ENCODE assay signal across 10 cellular contexts in genomic region chr12:122889658-122890561, GRCh38. TPM values are rescaled to one million over a fixed set of nuclear protein-coding genes. Genes with fewer than 3 reads are reported as not detected.
DNase-seq lines count a peak whose midpoint lies in the region; ATAC-seq and TF ChIP-seq lines count a peak whose summit lies in the region.
"Had no signal": no experiment of that assay in that cellular context is flagged by ENCODE, and none has a peak within 500 bp of the region (broad histone marks: within the 10 kb centered on the region; RNA-seq: fewer than 3 reads in every experiment).

No MANE protein-coding gene starts in this region.

- H3K4me1 Mint-ChIP-seq in activated CD4-positive, alpha-beta T cell treated with anti-CD3 and anti-CD28 coated beads, Interleukin-2, amount 10 ng/mL, durations not matched to agents 24 days and 14 days: peaks cover 59% of the 10 kb centered on the region
- H3K4me1 Mint-ChIP-seq in T-helper 17 cell (peaks cover 54% of the 10 kb centered on the region), WTC11 (peaks cover 67% of the 10 kb centered on the region)
- peaks cover 62 to 90% of the 10 kb centered on the region in 2 donors for H3K4me1 Mint-ChIP-seq in stimulated activated naive B cell treated with anti-CD40 and anti-IgM and Interleukin-4, amounts not matched to agents 10 μg/mL and 1 μg/mL and 100 μg/mL, for 72 hours

- no peaks in the 10 kb centered on the region for H3K27me3 ChIP-seq in foreskin keratinocyte

- H3K9me3 Mint-ChIP-seq in activated CD4-positive, alpha-beta T cell treated with anti-CD3 and anti-CD28 coated beads, Interleukin-2, amount 10 ng/mL, durations not matched to agents 24 days and 14 days: no peaks in the 10 kb centered on the region
- H3K9me3 Mint-ChIP-seq in stimulated activated naive B cell treated with anti-CD40 and anti-IgM and Interleukin-4, amounts not matched to agents 10 μg/mL and 1 μg/mL and 100 μg/mL, for 72 hours: no peaks in the 10 kb centered on the region
- no peaks in the 10 kb centered on the region for H3K9me3 Mint-ChIP-seq in WTC11

- CTCF ChIA-PET in WTC11 (lab: Charles Lee): interaction anchor here (1.9 kb wide), 1 partner anchor 22 kb away, joined by 8 read pairs; no protein-coding TSS in a partner anchor

- intact Hi-C loops in activated CD4-positive, alpha-beta T cell treated with anti-CD3 and anti-CD28 coated beads, Interleukin-2, amount 10 ng/mL, durations not matched to agents 24 days and 14 days (cut with micrococcal nuclease): loop anchor here (10.0 kb wide), 1 partner anchor 345 kb away; the partner anchor contains the start of genes MPHOSPH9 and MTRFR

- H3K27ac Mint-ChIP-seq in activated CD4-positive, alpha-beta T cell treated with anti-CD3 and anti-CD28 coated beads, Interleukin-2, amount 10 ng/mL, durations not matched to agents 24 days and 14 days: peak overlapping the region; percentile 66
- H3K27ac Mint-ChIP-seq in T-helper 17 cell (peak overlapping the region; percentile 98), WTC11 (no peak overlapping the region)
- H3K27ac Mint-ChIP-seq in stimulated activated naive B cell treated with anti-CD40 and anti-IgM and Interleukin-4, amounts not matched to agents 10 μg/mL and 1 μg/mL and 100 μg/mL, for 72 hours: peak overlapping the region; percentile 97

- H3K4me1 ChIP-seq in foreskin keratinocyte: peaks cover 61% of the 10 kb centered on the region

- H3K27me3 Mint-ChIP-seq in activated CD4-positive, alpha-beta T cell treated with anti-CD3 and anti-CD28 coated beads, Interleukin-2, amount 10 ng/mL, durations not matched to agents 24 days and 14 days: peaks cover 5% of the 10 kb centered on the region
- no peaks in the 10 kb centered on the region for H3K27me3 Mint-ChIP-seq in T-helper 17 cell
- H3K27me3 Mint-ChIP-seq in stimulated activated naive B cell treated with anti-CD40 and anti-IgM and Interleukin-4, amounts not matched to agents 10 μg/mL and 1 μg/mL and 100 μg/mL, for 72 hours: no peaks in the 10 kb centered on the region
- H3K27me3 Mint-ChIP-seq in WTC11 (ENCODE audit: low read depth): peaks cover 70% of the 10 kb centered on the region

- H3K36me3 Mint-ChIP-seq in activated CD4-positive, alpha-beta T cell treated with anti-CD3 and anti-CD28 coated beads, Interleukin-2, amount 10 ng/mL, durations not matched to agents 24 days and 14 days (ENCODE audit: low read depth): peaks cover 15% of the 10 kb centered on the region
- H3K36me3 Mint-ChIP-seq in T-helper 17 cell (ENCODE audit: low read depth) (no peaks in the 10 kb centered on the region), WTC11 (no peaks in the 10 kb centered on the region)
- H3K36me3 Mint-ChIP-seq in stimulated activated naive B cell treated with anti-CD40 and anti-IgM and Interleukin-4, amounts not matched to agents 10 μg/mL and 1 μg/mL and 100 μg/mL, for 72 hours: peaks cover 4 to 19% of the 10 kb centered on the region in 2 donors

- no peak for DNase-seq in activated CD4-positive, alpha-beta T cell treated with anti-CD3 and anti-CD28 coated beads, Interleukin-2, amount 10 ng/mL, durations not matched to agents 24 days and 14 days
- DNase-seq in activated CD4-positive, alpha-beta T cell treated with anti-CD3 and anti-CD28 coated beads, Interleukin-2, amount 50 U/mL, for 48 hours: no peak
- DNase-seq in T-helper 17 cell: no peak
- DNase-seq in foreskin keratinocyte: no peak
- DNase-seq in stimulated activated naive B cell treated with anti-CD40 and anti-IgM and Interleukin-4, amounts not matched to agents 10 μg/mL and 1 μg/mL and 100 μg/mL, for 72 hours: no peak
- DNase-seq in GDM1 (lab: John Stamatoyannopoulos, UW): no peak
- no peak for DNase-seq in WTC11 (ENCODE audit: low spot score)
- DNase-seq: ACHN, SIG-M5 had no signal

- H3K4me3 Mint-ChIP-seq in activated CD4-positive, alpha-beta T cell treated with anti-CD3 and anti-CD28 coated beads, Interleukin-2, amount 10 ng/mL, durations not matched to agents 24 days and 14 days: peak overlapping the region; percentile 43
- peak overlapping the region; percentile 87 for H3K4me3 Mint-ChIP-seq in T-helper 17 cell
- H3K4me3 Mint-ChIP-seq in stimulated activated naive B cell treated with anti-CD40 and anti-IgM and Interleukin-4, amounts not matched to agents 10 μg/mL and 1 μg/mL and 100 μg/mL, for 72 hours: peak overlapping the region; percentile 61 to 84
- H3K4me3 Mint-ChIP-seq in WTC11: no peak overlapping the region

- no peak for ATAC-seq in T-helper 17 cell
- ATAC-seq in foreskin keratinocyte: no peak
- ATAC-seq in stimulated activated naive B cell treated with anti-CD40 and anti-IgM and Interleukin-4, amounts not matched to agents 10 μg/mL and 1 μg/mL and 100 μg/mL, for 72 hours (replicated peaks): no peak
- no peak for ATAC-seq in HG03342 (IDR thresholded peaks at IDR 0.05; ENCODE audit: unreplicated experiment)
- no peak for ATAC-seq in WTC11

- TF ChIP-seq CTCF in foreskin keratinocyte (conservative IDR thresholded peaks at IDR 0.05) (no peak), WTC11 (IDR thresholded peaks at IDR 0.05) (no peak)

- peak overlapping the region; percentile 99 for H3K27ac ChIP-seq in foreskin keratinocyte

- H3K9me3 ChIP-seq in T-helper 17 cell (ENCODE audit: control insufficient read depth, low read length, poor library complexity, severe bottlenecking): no peaks in the 10 kb centered on the region

- POLR2A ChIA-PET in WTC11 (lab: Charles Lee): no interaction called here

TF ChIP-seq in WTC11, 78 proteins besides CTCF, POLR2A, EP300 and RAD21 (continues in another document):
- TF ChIP-seq TCF7 (CRISPR knock-in tag; IDR thresholded peaks at IDR 0.05; ENCODE audit: low read depth) (no peak), ELF4 (CRISPR knock-in tag; IDR thresholded peaks at IDR 0.05; ENCODE audit: low read depth) (no peak), FOXP4 (CRISPR knock-in tag; IDR thresholded peaks at IDR 0.05) (no peak), NFE2L1 (CRISPR knock-in tag; IDR thresholded peaks at IDR 0.05) (no peak), NFYB (CRISPR knock-in tag; conservative IDR thresholded peaks at IDR 0.05; ENCODE audit: low read depth) (no peak), ZMAT4 (CRISPR knock-in tag; IDR thresholded peaks at IDR 0.05) (no peak), FOXP1 (CRISPR knock-in tag; IDR thresholded peaks at IDR 0.05; ENCODE audit: borderline replicate concordance) (no peak), MXD4 (CRISPR knock-in tag; IDR thresholded peaks at IDR 0.05; ENCODE audit: borderline replicate concordance) (no peak)
- TF ChIP-seq, protein P1, sequence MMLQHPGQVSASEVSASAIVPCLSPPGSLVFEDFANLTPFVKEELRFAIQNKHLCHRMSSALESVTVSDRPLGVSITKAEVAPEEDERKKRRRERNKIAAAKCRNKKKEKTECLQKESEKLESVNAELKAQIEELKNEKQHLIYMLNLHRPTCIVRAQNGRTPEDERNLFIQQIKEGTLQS (CRISPR knock-in tag; conservative IDR thresholded peaks at IDR 0.05): no peak
- TF ChIP-seq, protein P2, sequence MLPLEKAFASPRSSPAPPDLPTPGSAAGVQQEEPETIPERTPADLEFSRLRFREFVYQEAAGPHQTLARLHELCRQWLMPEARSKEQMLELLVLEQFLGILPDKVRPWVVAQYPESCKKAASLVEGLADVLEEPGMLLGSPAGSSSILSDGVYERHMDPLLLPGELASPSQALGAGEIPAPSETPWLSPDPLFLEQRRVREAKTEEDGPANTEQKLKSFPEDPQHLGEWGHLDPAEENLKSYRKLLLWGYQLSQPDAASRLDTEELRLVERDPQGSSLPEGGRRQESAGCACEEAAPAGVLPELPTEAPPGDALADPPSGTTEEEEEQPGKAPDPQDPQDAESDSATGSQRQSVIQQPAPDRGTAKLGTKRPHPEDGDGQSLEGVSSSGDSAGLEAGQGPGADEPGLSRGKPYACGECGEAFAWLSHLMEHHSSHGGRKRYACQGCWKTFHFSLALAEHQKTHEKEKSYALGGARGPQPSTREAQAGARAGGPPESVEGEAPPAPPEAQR (CRISPR knock-in tag; IDR thresholded peaks at IDR 0.05): no peak
- TF ChIP-seq, protein P3, sequence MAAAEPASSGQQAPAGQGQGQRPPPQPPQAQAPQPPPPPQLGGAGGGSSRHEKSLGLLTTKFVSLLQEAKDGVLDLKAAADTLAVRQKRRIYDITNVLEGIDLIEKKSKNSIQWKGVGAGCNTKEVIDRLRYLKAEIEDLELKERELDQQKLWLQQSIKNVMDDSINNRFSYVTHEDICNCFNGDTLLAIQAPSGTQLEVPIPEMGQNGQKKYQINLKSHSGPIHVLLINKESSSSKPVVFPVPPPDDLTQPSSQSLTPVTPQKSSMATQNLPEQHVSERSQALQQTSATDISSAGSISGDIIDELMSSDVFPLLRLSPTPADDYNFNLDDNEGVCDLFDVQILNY (CRISPR knock-in tag; IDR thresholded peaks at IDR 0.05): no peak

RNA-seq across cellular contexts. Expression of gene VPS37B, which starts 6.0 kb away (rescaled TPM):
- 9.2 and 9.5 TPM in 2 replicates for total RNA-seq in activated CD4-positive, alpha-beta T cell treated with anti-CD3 and anti-CD28 coated beads, Interleukin-2, amount 10 ng/mL, durations not matched to agents 24 days and 14 days
- total RNA-seq in T-helper 17 cell (10 to 100 TPM; 82.2 to 90.5 TPM), foreskin keratinocyte (49.3 and 59.0 TPM in 2 replicates), WTC11 (2021) (10.4 to 18.1 TPM (median 11.4 TPM) in 3 replicates)
- polyA plus RNA-seq in foreskin keratinocyte: 47.0 and 56.0 TPM in 2 replicates

RNA-seq across cellular contexts. Expression of gene HIP1R, which starts 54.7 kb away (rescaled TPM):
- total RNA-seq in activated CD4-positive, alpha-beta T cell treated with anti-CD3 and anti-CD28 coated beads, Interleukin-2, amount 10 ng/mL, durations not matched to agents 24 days and 14 days: 23.8 and 25.8 TPM in 2 replicates
- total RNA-seq in T-helper 17 cell (10 to 100 TPM; 61.5 to 67.4 TPM), foreskin keratinocyte (35.0 and 35.9 TPM in 2 replicates), WTC11 (2021) (22.8 to 45.2 TPM (median 26.8 TPM) in 3 replicates)
- 19.7 and 20.6 TPM in 2 replicates for polyA plus RNA-seq in foreskin keratinocyte
